8 cellular contexts compared by ENCODE assay signal in genomic region chr19:58381460-58382220, GRCh38. TPM values are rescaled to one million over a fixed set of nuclear protein-coding genes. Genes with fewer than 3 reads are reported as not detected.
DNase-seq lines count a peak whose midpoint lies in the region; ATAC-seq and TF ChIP-seq lines count a peak whose summit lies in the region.

No MANE protein-coding gene starts in this region.

- TF ChIP-seq CTCF in HFFc6 (IDR thresholded peaks at IDR 0.05), result no peak

- ATAC-seq in activated T-helper 17 cell treated with anti-CD3 and anti-CD28 coated beads, Interleukin-2, amount 50 U/mL, for 72 hours (replicated peaks), result no peak
- ATAC-seq in stimulated activated effector memory CD8-positive, alpha-beta T cell treated with anti-CD3 and anti-CD28 coated beads, Interleukin-12 subunit alpha, Interleukin-12 subunit beta, amount 100 ng/mL, for 72 hours, result no peak
- no peak for ATAC-seq in GM18858 (IDR thresholded peaks at IDR 0.05; ENCODE audit: unreplicated experiment)

- DNase-seq in HFFc6 (no peak), NCI-H2081 treated with DMSO at 0.1 percent for 48 hours (lab: John Stamatoyannopoulos, UW) (no peak), retina (no peak), mucosa of gallbladder (ENCODE audit: low spot score) (no peak)
- DNase-seq in stimulated activated effector memory CD8-positive, alpha-beta T cell treated with anti-CD3 and anti-CD28 coated beads, Interleukin-12 subunit alpha, Interleukin-12 subunit beta, amount 100 ng/mL, for 72 hours (ENCODE audit: low spot score in 2 of 2), result no peak

- H3K4me1 Mint-ChIP-seq in HFFc6 (ENCODE audit: low read depth), result peaks cover 29% of the 10 kb centered on the region
- peaks cover 13% of the 10 kb centered on the region for H3K4me1 Mint-ChIP-seq in activated T-helper 17 cell treated with anti-CD3 and anti-CD28 coated beads, Interleukin-2, amount 50 U/mL, for 72 hours
- H3K4me1 Mint-ChIP-seq in stimulated activated effector memory CD8-positive, alpha-beta T cell treated with anti-CD3 and anti-CD28 coated beads, Interleukin-12 subunit alpha, Interleukin-12 subunit beta, amount 100 ng/mL, for 72 hours, result peaks cover 36% of the 10 kb centered on the region

- no peaks in the 10 kb centered on the region; the same call in 1 of the 2 replicates for H3K27me3 Mint-ChIP-seq in HFFc6 (ENCODE audit: insufficient read depth)
- H3K27me3 Mint-ChIP-seq in activated T-helper 17 cell treated with anti-CD3 and anti-CD28 coated beads, Interleukin-2, amount 50 U/mL, for 72 hours, result no peaks in the 10 kb centered on the region

- H3K9me3 Mint-ChIP-seq in HFFc6, result no peaks in the 10 kb centered on the region
- H3K9me3 Mint-ChIP-seq in activated T-helper 17 cell treated with anti-CD3 and anti-CD28 coated beads, Interleukin-2, amount 50 U/mL, for 72 hours, result no peaks in the 10 kb centered on the region
- H3K9me3 Mint-ChIP-seq in stimulated activated effector memory CD8-positive, alpha-beta T cell treated with anti-CD3 and anti-CD28 coated beads, Interleukin-12 subunit alpha, Interleukin-12 subunit beta, amount 100 ng/mL, for 72 hours, result no peaks in the 10 kb centered on the region

- H3K27ac Mint-ChIP-seq in HFFc6, result peak overlapping the region; percentile 92
- peak overlapping the region; percentile 94 for H3K27ac Mint-ChIP-seq in activated T-helper 17 cell treated with anti-CD3 and anti-CD28 coated beads, Interleukin-2, amount 50 U/mL, for 72 hours
- H3K27ac Mint-ChIP-seq in stimulated activated effector memory CD8-positive, alpha-beta T cell treated with anti-CD3 and anti-CD28 coated beads, Interleukin-12 subunit alpha, Interleukin-12 subunit beta, amount 100 ng/mL, for 72 hours, result peak overlapping the region; percentile 93

- H3K9me3 ChIP-seq in iPS-15b (ENCODE audit: control insufficient read depth, insufficient read depth, low read length), result no peaks in the 10 kb centered on the region

- H3K36me3 Mint-ChIP-seq in HFFc6 (ENCODE audit: low read depth), result no peaks in the 10 kb centered on the region
- peaks cover 12% of the 10 kb centered on the region for H3K36me3 Mint-ChIP-seq in activated T-helper 17 cell treated with anti-CD3 and anti-CD28 coated beads, Interleukin-2, amount 50 U/mL, for 72 hours (ENCODE audit: low read depth)
- H3K36me3 Mint-ChIP-seq in stimulated activated effector memory CD8-positive, alpha-beta T cell treated with anti-CD3 and anti-CD28 coated beads, Interleukin-12 subunit alpha, Interleukin-12 subunit beta, amount 100 ng/mL, for 72 hours, result peaks cover 30% of the 10 kb centered on the region

- H3K4me3 Mint-ChIP-seq in HFFc6, result peak overlapping the region; percentile 96
- peak overlapping the region; percentile 95 for H3K4me3 Mint-ChIP-seq in activated T-helper 17 cell treated with anti-CD3 and anti-CD28 coated beads, Interleukin-2, amount 50 U/mL, for 72 hours
- peak overlapping the region; percentile 85 for H3K4me3 Mint-ChIP-seq in stimulated activated effector memory CD8-positive, alpha-beta T cell treated with anti-CD3 and anti-CD28 coated beads, Interleukin-12 subunit alpha, Interleukin-12 subunit beta, amount 100 ng/mL, for 72 hours

- H3K36me3 ChIP-seq in iPS-15b (ENCODE audit: control insufficient read depth, insufficient read depth, low read length), result no peaks in the 10 kb centered on the region

- peak overlapping the region; percentile 92 for H3K4me3 ChIP-seq in iPS-15b (ENCODE audit: low read depth, low read length)

- peaks cover 3% of the 10 kb centered on the region for H3K4me1 ChIP-seq in iPS-15b (ENCODE audit: control insufficient read depth, insufficient read depth, low read length)

- H3K9ac ChIP-seq in iPS-15b (ENCODE audit: low read depth, low read length), result no peak overlapping the region

- no peaks in the 10 kb centered on the region for H3K27me3 ChIP-seq in iPS-15b (ENCODE audit: control insufficient read depth, insufficient read depth, low read length)

RNA-seq across cellular contexts. Expression of gene ZNF837, which starts 0.8 kb away (rescaled TPM):
- total RNA-seq in HFFc6 (2021; fragmentation: NEBNext Ultra II Directional; extraction: Animal tissue kit (Norgen Biotek cat#: 25700)), result 1 to 10 TPM in 2 of 6 experiments, under 1 TPM in 4; 0.63 to 1.3 (median 0.75) TPM
- 1 to 10 TPM; 1.1 to 1.9 TPM for total RNA-seq in activated T-helper 17 cell treated with anti-CD3 and anti-CD28 coated beads, Interleukin-2, amount 50 U/mL, for 72 hours
- total RNA-seq in mucosa of gallbladder, result 2.9 TPM

RNA-seq across cellular contexts. Expression of gene RPS5, which starts 5.4 kb away (rescaled TPM):
- 1,000 to 10,000 TPM in 4 of 6 experiments, 100 to 1,000 TPM in 2; 958 to 1,072 (median 1,017) TPM for total RNA-seq in HFFc6 (2021; fragmentation: NEBNext Ultra II Directional; extraction: Animal tissue kit (Norgen Biotek cat#: 25700))
- total RNA-seq in activated T-helper 17 cell treated with anti-CD3 and anti-CD28 coated beads, Interleukin-2, amount 50 U/mL, for 72 hours, result 1,000 to 10,000 TPM; 1,376 to 1,435 TPM
- 614 TPM for total RNA-seq in mucosa of gallbladder

RNA-seq across cellular contexts. Expression of gene RNF225, which starts 13.8 kb away (rescaled TPM):
- total RNA-seq in HFFc6 (2021; fragmentation: NEBNext Ultra II Directional; extraction: Animal tissue kit (Norgen Biotek cat#: 25700)), result under 1 TPM in 2 of 6 experiments, not detected in 4; 0.26 to 0.39 TPM
- total RNA-seq in activated T-helper 17 cell treated with anti-CD3 and anti-CD28 coated beads, Interleukin-2, amount 50 U/mL, for 72 hours, result under 1 TPM in 1 of 2 donors, not detected in 1; 0.64 TPM
- not detected for total RNA-seq in mucosa of gallbladder

RNA-seq across cellular contexts. Expression of gene ZNF497, which starts 19.1 kb away (rescaled TPM):
- under 1 TPM; 0.16 to 0.35 (median 0.27) TPM for total RNA-seq in HFFc6 (2021; fragmentation: NEBNext Ultra II Directional; extraction: Animal tissue kit (Norgen Biotek cat#: 25700))
- total RNA-seq in activated T-helper 17 cell treated with anti-CD3 and anti-CD28 coated beads, Interleukin-2, amount 50 U/mL, for 72 hours, result 1 to 10 TPM; 1.7 to 1.8 TPM
- 3.5 TPM for total RNA-seq in mucosa of gallbladder

RNA-seq across cellular contexts. Expression of gene ZNF584, which starts 26.8 kb away (rescaled TPM):
- 10 to 100 TPM; 13.3 to 15.0 (median 14.0) TPM for total RNA-seq in HFFc6 (2021; fragmentation: NEBNext Ultra II Directional; extraction: Animal tissue kit (Norgen Biotek cat#: 25700))
- 1 to 10 TPM; 9.0 to 9.8 TPM for total RNA-seq in activated T-helper 17 cell treated with anti-CD3 and anti-CD28 coated beads, Interleukin-2, amount 50 U/mL, for 72 hours
- 13.9 TPM for total RNA-seq in mucosa of gallbladder
